ENCODE assay signal across 8 cellular contexts in the genomic region with DNA sequence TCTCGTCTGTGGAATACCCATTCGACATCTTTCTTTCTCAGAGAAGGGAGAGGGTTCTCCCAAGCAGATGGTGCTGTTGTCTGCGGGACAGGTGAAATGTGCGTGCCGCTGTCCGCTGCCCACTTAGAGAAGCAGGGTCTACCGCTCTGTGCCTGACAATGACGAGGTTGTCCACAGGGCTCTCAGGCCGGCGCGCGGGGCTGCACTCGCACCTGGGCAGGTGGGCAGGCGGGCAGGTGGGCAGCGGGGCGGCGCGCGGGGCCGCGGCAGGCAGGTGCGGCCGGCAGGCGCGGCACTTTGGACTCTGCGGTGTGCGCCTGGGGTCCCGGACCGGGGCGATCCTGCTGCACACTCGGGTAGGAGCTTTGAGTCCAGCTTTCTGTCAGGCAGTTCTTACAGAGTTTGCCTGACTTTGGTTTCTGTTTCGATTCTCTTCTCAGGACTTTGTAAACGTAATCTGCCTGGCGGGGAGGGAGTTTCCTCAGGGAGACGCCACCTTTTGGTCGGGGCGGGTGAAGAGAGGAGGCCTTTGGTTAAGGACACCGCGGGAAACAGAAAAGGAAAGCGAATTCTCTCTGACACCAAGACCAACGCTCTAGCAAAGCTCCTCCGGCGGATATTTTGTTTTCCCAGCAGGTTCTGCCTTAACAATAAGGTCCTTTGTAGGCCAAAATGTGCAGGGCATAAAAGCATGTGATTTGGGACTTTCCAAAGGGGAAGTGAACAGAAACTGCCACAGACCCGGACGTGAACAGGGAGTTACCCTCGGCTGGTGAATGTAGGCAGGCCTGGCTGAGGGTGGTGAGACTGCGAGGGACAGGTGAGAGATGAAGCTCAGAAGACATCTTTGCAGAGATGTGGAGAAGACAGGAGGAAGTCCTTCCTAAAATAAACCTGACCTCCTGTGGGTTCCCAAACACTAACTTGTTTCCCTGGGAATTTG. TPM values are rescaled to one million over a fixed set of nuclear protein-coding genes. Genes with fewer than 3 reads are reported as not detected.
A peak's percentile ranks its signal among the peaks of the same experiment; 100 is the strongest.
DNase-seq lines count a peak whose midpoint lies in the region; ATAC-seq and TF ChIP-seq lines count a peak whose summit lies in the region.

A gene (minus strand): TSS at position 405 of the 943 bp plus-strand sequence. CDS start 377 bp downstream, at position 28.

- TF ChIP-seq POLR2A in right lobe of liver (IDR thresholded peaks at IDR 0.05): peak; percentile 62

- WGBS in right lobe of liver (ENCODE audit: insufficient coverage, low coverage, low lambda C conversion rate, missing lambda C conversion rate): 0% methylated on average over 20 of the region's 47 CpGs

- H3K4me1 Mint-ChIP-seq in activated CD4-positive, alpha-beta memory T cell treated with anti-CD3 and anti-CD28 coated beads for 36 hours (ENCODE audit: low read depth): peaks cover 55% of the 10 kb centered on the region

- POLR2A ChIA-PET in activated CD4-positive, alpha-beta memory T cell treated with anti-CD3 and anti-CD28 coated beads for 36 hours (lab: Charles Lee): interaction anchor here (1.6 to 1.9 kb wide), 3 partner anchors 11 to 25 kb away, joined by 5 to 12 read pairs (median 7); a partner anchor contains a TSS

- ATAC-seq in GM19023 (IDR thresholded peaks at IDR 0.05; ENCODE audit: unreplicated experiment): peak; percentile 84
- peak; percentile 90 for ATAC-seq in HG03196 (IDR thresholded peaks at IDR 0.05; ENCODE audit: unreplicated experiment)
- ATAC-seq in right lobe of liver: peak; percentile 94 to 97 (median 96)

- peaks cover 0 to 19% (median 0%) of the 10 kb centered on the region in 4 donors for H3K4me1 ChIP-seq in right lobe of liver

- DNase-seq in Ammon's horn (ENCODE audit: low spot score) (peak; percentile 84), NCI-H69 (lab: John Stamatoyannopoulos, UW) (peak; percentile 79), dorsolateral prefrontal cortex (peak; percentile 12 to 72 (median 55)), right lobe of liver (peak; percentile 86 to 92 (median 90))
- peak; percentile 87 for DNase-seq in activated CD4-positive, alpha-beta memory T cell treated with anti-CD3 and anti-CD28 coated beads for 36 hours
- DNase-seq in stimulated activated CD4-positive, alpha-beta T cell treated with anti-CD3 and anti-CD28 coated beads, Interleukin-4, amount 100 ng/mL, for 4 hours: peak; percentile 57 to 77

- H3K4me3 ChIP-seq in dorsolateral prefrontal cortex (peak within 1 kb of the TSS; percentile 38 to 95 (median 77)), right lobe of liver (peak within 1 kb of the TSS; percentile 63 to 88 (median 69))

- H3K27me3 ChIP-seq in dorsolateral prefrontal cortex: no peaks in the 10 kb centered on the region
- no peaks in the 10 kb centered on the region for H3K27me3 ChIP-seq in right lobe of liver

- peak within 1 kb of the TSS; percentile 85 for H3K4me3 Mint-ChIP-seq in activated CD4-positive, alpha-beta memory T cell treated with anti-CD3 and anti-CD28 coated beads for 36 hours

- TF ChIP-seq CTCF in dorsolateral prefrontal cortex (IDR thresholded peaks at IDR 0.05 in 54 of 56, conservative IDR thresholded peaks at IDR 0.05 in 2 of 56; ENCODE audit: low read depth in 1 of 56, partially characterized antibody in 56 of 56) (peak in 51 of 56 donors; percentile 20 to 59 (median 41)), right lobe of liver (IDR thresholded peaks at IDR 0.05) (peak; percentile 25 to 49 (median 39))

- no peaks in the 10 kb centered on the region for H3K9me3 ChIP-seq in right lobe of liver

- intact Hi-C loops in activated CD4-positive, alpha-beta memory T cell treated with anti-CD3 and anti-CD28 coated beads for 36 hours (cut with micrococcal nuclease): loop anchor here (1.0 to 10.0 kb wide), 10 partner anchors 9 to 1241 kb away; a partner anchor contains a TSS
- intact Hi-C loops in dorsolateral prefrontal cortex (cut with DNase I): no loop called here
- intact Hi-C loops in right lobe of liver (cut with DNase I): no loop called here

- peaks cover 13% of the 10 kb centered on the region for H3K36me3 Mint-ChIP-seq in activated CD4-positive, alpha-beta memory T cell treated with anti-CD3 and anti-CD28 coated beads for 36 hours

- CTCF ChIA-PET in activated CD4-positive, alpha-beta memory T cell treated with anti-CD3 and anti-CD28 coated beads for 36 hours (lab: Charles Lee): interaction anchor here (0.8 to 3.6 kb wide), 11 partner anchors 11 to 908 kb away, joined by 3 to 19 read pairs (median 6); a partner anchor contains a TSS

- no peaks in the 10 kb centered on the region for H3K27me3 Mint-ChIP-seq in activated CD4-positive, alpha-beta memory T cell treated with anti-CD3 and anti-CD28 coated beads for 36 hours

- H3K27ac ChIP-seq in dorsolateral prefrontal cortex (peak within 1 kb of the TSS; percentile 9 to 94 (median 85)), right lobe of liver (peak within 1 kb of the TSS; percentile 95 to 99 (median 98))

- H3K36me3 ChIP-seq in right lobe of liver: no peaks in the 10 kb centered on the region

- peak within 1 kb of the TSS; percentile 95 for H3K27ac Mint-ChIP-seq in activated CD4-positive, alpha-beta memory T cell treated with anti-CD3 and anti-CD28 coated beads for 36 hours

- no peaks in the 10 kb centered on the region for H3K9me3 Mint-ChIP-seq in activated CD4-positive, alpha-beta memory T cell treated with anti-CD3 and anti-CD28 coated beads for 36 hours

RNA-seq across cellular contexts. Expression of the gene that starts here (rescaled TPM):
- 10 to 100 TPM; 33.3 to 34.2 TPM for total RNA-seq in activated CD4-positive, alpha-beta memory T cell treated with anti-CD3 and anti-CD28 coated beads for 36 hours
- total RNA-seq in dorsolateral prefrontal cortex: 10 to 100 TPM in 8 of 120 experiments, 1 to 10 TPM in 112; 2.8 to 27.5 (median 6.8) TPM
- 10 to 100 TPM in 5 of 6 experiments, 1 to 10 TPM in 1; 8.8 to 15.6 (median 11.9) TPM for total RNA-seq in right lobe of liver

Comparison
In these comparisons a context has a peak if more than half of its experiments do, and no peak if none do; other contexts are left out.
1. Peak in every context shown above with its lines: DNase-seq, ATAC-seq, H3K4me3 ChIP-seq and H3K27ac ChIP-seq.